In genomic region chr7:141231018-141231792, GRCh38 we compare ENCODE assay signal across 8 cellular contexts.
A peak's percentile ranks its signal among the peaks of the same experiment; 100 is the strongest.
DNase-seq lines count a peak whose midpoint lies in the region; ATAC-seq and TF ChIP-seq lines count a peak whose summit lies in the region.

No MANE protein-coding gene starts in this region.

- H3K27me3 Mint-ChIP-seq in chondrocyte (ENCODE audit: low read depth) (peaks cover 14% of the 10 kb centered on the region), nephron progenitor cell (ENCODE audit: low read depth, poor library complexity) (peaks cover 22% of the 10 kb centered on the region)

- no peaks in the 10 kb centered on the region for H3K36me3 Mint-ChIP-seq in chondrocyte (ENCODE audit: low read depth)
- H3K36me3 Mint-ChIP-seq in nephron progenitor cell (ENCODE audit: low read depth): no peaks in the 10 kb centered on the region

- no peak overlapping the region for H3K4me3 Mint-ChIP-seq in chondrocyte (ENCODE audit: unreplicated experiment)
- no peak overlapping the region for H3K4me3 Mint-ChIP-seq in nephron progenitor cell

- DNase-seq in ELR (ENCODE audit: low read depth): peak; percentile 52
- peak; percentile 80 for DNase-seq in NCI-H146 (lab: John Stamatoyannopoulos, UW)
- DNase-seq in chondrocyte (ENCODE audit: low spot score): no peak
- peak; percentile 33 for DNase-seq in nephron progenitor cell
- no peak for DNase-seq in stimulated activated naive CD4-positive, alpha-beta T cell (lab: John Stamatoyannopoulos, UW)
- no peak for DNase-seq in activated effector memory CD4-positive, alpha-beta T cell treated with anti-CD3 and anti-CD28 coated beads, Interleukin-2, amount 50 U/mL, for 16 hours

- peaks cover 4% of the 10 kb centered on the region for H3K4me1 Mint-ChIP-seq in chondrocyte (ENCODE audit: low read depth)
- H3K4me1 Mint-ChIP-seq in nephron progenitor cell: peaks cover 4% of the 10 kb centered on the region

- peak; percentile 78 for TF ChIP-seq CTCF in chondrocyte (IDR thresholded peaks at IDR 0.05)
- TF ChIP-seq CTCF in nephron progenitor cell (IDR thresholded peaks at IDR 0.05): peak; percentile 21

- no peak for ATAC-seq in GM21447 (IDR thresholded peaks at IDR 0.05; ENCODE audit: unreplicated experiment)
- no peak for ATAC-seq in HG02885 (IDR thresholded peaks at IDR 0.05; ENCODE audit: poor library complexity, unreplicated experiment)

- H3K27ac Mint-ChIP-seq in chondrocyte (ENCODE audit: unreplicated experiment) (no peak overlapping the region), nephron progenitor cell (no peak overlapping the region)

- H3K9me3 Mint-ChIP-seq in chondrocyte (ENCODE audit: low read depth) (no peaks in the 10 kb centered on the region), nephron progenitor cell (no peaks in the 10 kb centered on the region)

Comparison
In these comparisons a context has a peak if more than half of its experiments do, and no peak if none do; other contexts are left out.
1. DNase-seq: peak in ELR (single experiment), NCI-H146 (single experiment) and nephron progenitor cell (single experiment); none in chondrocyte (single experiment), stimulated activated naive CD4-positive, alpha-beta T cell (0 of 6) and activated effector memory CD4-positive, alpha-beta T cell treated with anti-CD3 and anti-CD28 coated beads, Interleukin-2, amount 50 U/mL, for 16 hours (single experiment).